Comparison of ENCODE assay signal across 8 cellular contexts in the genomic region with DNA sequence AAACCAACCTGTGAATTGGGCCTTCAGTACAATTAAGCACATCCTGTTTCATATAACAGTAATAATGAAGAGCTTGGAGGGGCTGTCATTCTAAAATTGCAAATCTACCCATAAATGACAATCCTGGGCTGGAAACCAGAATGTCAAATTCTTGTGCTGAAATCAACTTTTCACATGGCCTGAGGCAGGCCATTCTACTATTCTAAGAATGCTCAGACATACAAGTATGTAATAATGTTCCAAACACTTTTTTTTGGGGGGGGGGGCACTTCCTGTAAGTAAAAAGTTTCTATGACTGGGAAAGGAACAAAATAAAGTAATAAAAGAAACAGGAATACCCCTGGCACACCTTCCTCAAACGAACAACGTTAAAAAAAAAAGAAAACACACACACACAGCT. TPM values are rescaled to one million over a fixed set of nuclear protein-coding genes. Genes with fewer than 3 reads are reported as not detected.
DNase-seq lines count a peak whose midpoint lies in the region; ATAC-seq and TF ChIP-seq lines count a peak whose summit lies in the region.
"Had no signal": no experiment of that assay in that cellular context is flagged by ENCODE, and none has a peak within 500 bp of the region (broad histone marks: within the 10 kb centered on the region; RNA-seq: fewer than 3 reads in every experiment).

No MANE protein-coding gene starts in this region.

- no peak for TF ChIP-seq CTCF in HFFc6 (IDR thresholded peaks at IDR 0.05)

- H3K27ac ChIP-seq in iPS DF 6.9 (ENCODE audit: low read length), result no peak overlapping the region

- H3K4me3 Mint-ChIP-seq in HFFc6, result peak overlapping the region; percentile 100
- peak overlapping the region; percentile 99 for H3K4me3 Mint-ChIP-seq in activated T-helper 1 cell treated with anti-CD3 and anti-CD28 coated beads, Interleukin-12 subunit alpha, Interleukin-12 subunit beta, Interleukin-2, Interleukin-4 antibody, amounts not matched to agents 30 ng/mL and 10 ng/mL and 1 ng/mL, durations not matched to agents 14 hours and 24 hours and 36 hours
- H3K4me3 Mint-ChIP-seq in stimulated activated effector memory CD8-positive, alpha-beta T cell treated with anti-CD3 and anti-CD28 coated beads, Interleukin-12 subunit alpha, Interleukin-12 subunit beta, amount 100 ng/mL, for 72 hours, result peak overlapping the region; percentile 92

- intact Hi-C loops in activated T-helper 1 cell treated with anti-CD3 and anti-CD28 coated beads, Interleukin-12 subunit alpha, Interleukin-12 subunit beta, Interleukin-2, Interleukin-4 antibody, amounts not matched to agents 30 ng/mL and 10 ng/mL and 1 ng/mL, durations not matched to agents 14 hours and 24 hours and 36 hours (cut with micrococcal nuclease), result loop anchor here (5.0 to 10.0 kb wide), 3 partner anchors 731 to 1023 kb away; partner anchors contain the start of genes HNRNPA0 and UBE2D2

- peak overlapping the region; percentile 100 for H3K27ac Mint-ChIP-seq in HFFc6
- H3K27ac Mint-ChIP-seq in activated T-helper 1 cell treated with anti-CD3 and anti-CD28 coated beads, Interleukin-12 subunit alpha, Interleukin-12 subunit beta, Interleukin-2, Interleukin-4 antibody, amounts not matched to agents 30 ng/mL and 10 ng/mL and 1 ng/mL, durations not matched to agents 14 hours and 24 hours and 36 hours, result peak overlapping the region; percentile 100
- peak overlapping the region; percentile 99 for H3K27ac Mint-ChIP-seq in stimulated activated effector memory CD8-positive, alpha-beta T cell treated with anti-CD3 and anti-CD28 coated beads, Interleukin-12 subunit alpha, Interleukin-12 subunit beta, amount 100 ng/mL, for 72 hours

- no peaks in the 10 kb centered on the region; the same call in 1 of the 2 replicates for H3K36me3 ChIP-seq in iPS DF 6.9 (ENCODE audit: control insufficient read depth, insufficient read depth, low read length)

- no peaks in the 10 kb centered on the region for H3K27me3 ChIP-seq in iPS DF 6.9 (ENCODE audit: control insufficient read depth, insufficient read depth, low read length)

- H3K9me3 ChIP-seq in iPS DF 6.9 (ENCODE audit: control insufficient read depth, insufficient read depth, low read length), result no peaks in the 10 kb centered on the region

- no peaks in the 10 kb centered on the region for H3K4me1 ChIP-seq in iPS DF 6.9 (ENCODE audit: control insufficient read depth, insufficient read depth, low read length)

- no CpG with 5 or more reads among the region's 2 CpGs for WGBS in iPS DF 6.9 (ENCODE audit: insufficient coverage, insufficient read length)

- peaks cover 59% of the 10 kb centered on the region for H3K36me3 Mint-ChIP-seq in HFFc6 (ENCODE audit: low read depth)
- peaks cover 49% of the 10 kb centered on the region for H3K36me3 Mint-ChIP-seq in activated T-helper 1 cell treated with anti-CD3 and anti-CD28 coated beads, Interleukin-12 subunit alpha, Interleukin-12 subunit beta, Interleukin-2, Interleukin-4 antibody, amounts not matched to agents 30 ng/mL and 10 ng/mL and 1 ng/mL, durations not matched to agents 14 hours and 24 hours and 36 hours (ENCODE audit: low read depth)
- H3K36me3 Mint-ChIP-seq in stimulated activated effector memory CD8-positive, alpha-beta T cell treated with anti-CD3 and anti-CD28 coated beads, Interleukin-12 subunit alpha, Interleukin-12 subunit beta, amount 100 ng/mL, for 72 hours, result peaks cover 82% of the 10 kb centered on the region

- DNase-seq in HFFc6 (no peak), iPS DF 6.9 (ENCODE audit: low read depth, low spot score) (no peak), medulla oblongata (ENCODE audit: extremely low spot score) (no peak), NCI-H524 (lab: John Stamatoyannopoulos, UW) (no peak), COLO668 (lab: John Stamatoyannopoulos, UW; ENCODE audit: unreplicated experiment) (no peak)
- no peak for DNase-seq in activated T-helper 1 cell treated with anti-CD3 and anti-CD28 coated beads, Interleukin-12 subunit alpha, Interleukin-12 subunit beta, Interleukin-2, Interleukin-4 antibody, amounts not matched to agents 30 ng/mL and 10 ng/mL and 1 ng/mL, durations not matched to agents 14 hours and 24 hours and 36 hours (ENCODE audit: low spot score)
- DNase-seq in stimulated activated effector memory CD8-positive, alpha-beta T cell treated with anti-CD3 and anti-CD28 coated beads, Interleukin-12 subunit alpha, Interleukin-12 subunit beta, amount 100 ng/mL, for 72 hours (ENCODE audit: low spot score in 2 of 2), result no peak

- no peak for ATAC-seq in stimulated activated effector memory CD8-positive, alpha-beta T cell treated with anti-CD3 and anti-CD28 coated beads, Interleukin-12 subunit alpha, Interleukin-12 subunit beta, amount 100 ng/mL, for 72 hours
- ATAC-seq: activated CD4-positive, CD25-positive, alpha-beta regulatory T cell treated with anti-CD3 and anti-CD28 coated beads, Interleukin-2, amount 50 U/mL, for 24 hours had no signal

- peak overlapping the region; percentile 64; the same call in 1 of the 2 replicates for H3K4me3 ChIP-seq in iPS DF 6.9 (ENCODE audit: low read length)

- peaks cover 6% of the 10 kb centered on the region for H3K27me3 Mint-ChIP-seq in HFFc6 (ENCODE audit: insufficient read depth)
- H3K27me3 Mint-ChIP-seq in activated T-helper 1 cell treated with anti-CD3 and anti-CD28 coated beads, Interleukin-12 subunit alpha, Interleukin-12 subunit beta, Interleukin-2, Interleukin-4 antibody, amounts not matched to agents 30 ng/mL and 10 ng/mL and 1 ng/mL, durations not matched to agents 14 hours and 24 hours and 36 hours (ENCODE audit: insufficient read depth), result no peaks in the 10 kb centered on the region

- H3K4me1 Mint-ChIP-seq in HFFc6 (ENCODE audit: low read depth), result peaks cover 63% of the 10 kb centered on the region
- peaks cover 57% of the 10 kb centered on the region for H3K4me1 Mint-ChIP-seq in activated T-helper 1 cell treated with anti-CD3 and anti-CD28 coated beads, Interleukin-12 subunit alpha, Interleukin-12 subunit beta, Interleukin-2, Interleukin-4 antibody, amounts not matched to agents 30 ng/mL and 10 ng/mL and 1 ng/mL, durations not matched to agents 14 hours and 24 hours and 36 hours (ENCODE audit: low read depth)
- peaks cover 63% of the 10 kb centered on the region for H3K4me1 Mint-ChIP-seq in stimulated activated effector memory CD8-positive, alpha-beta T cell treated with anti-CD3 and anti-CD28 coated beads, Interleukin-12 subunit alpha, Interleukin-12 subunit beta, amount 100 ng/mL, for 72 hours

- H3K9me3 Mint-ChIP-seq in HFFc6, result peaks cover 4% of the 10 kb centered on the region; the same call in 1 of the 2 replicates
- no peaks in the 10 kb centered on the region for H3K9me3 Mint-ChIP-seq in activated T-helper 1 cell treated with anti-CD3 and anti-CD28 coated beads, Interleukin-12 subunit alpha, Interleukin-12 subunit beta, Interleukin-2, Interleukin-4 antibody, amounts not matched to agents 30 ng/mL and 10 ng/mL and 1 ng/mL, durations not matched to agents 14 hours and 24 hours and 36 hours
- H3K9me3 Mint-ChIP-seq in stimulated activated effector memory CD8-positive, alpha-beta T cell treated with anti-CD3 and anti-CD28 coated beads, Interleukin-12 subunit alpha, Interleukin-12 subunit beta, amount 100 ng/mL, for 72 hours, result no peaks in the 10 kb centered on the region

RNA-seq across cellular contexts. Expression of gene ETF1, which starts 1.5 kb away (rescaled TPM):
- 100 to 1,000 TPM; 133 to 153 (median 148) TPM for total RNA-seq in HFFc6 (2021; fragmentation: NEBNext Ultra II Directional; extraction: Animal tissue kit (Norgen Biotek cat#: 25700))
- 201 and 219 TPM in 2 replicates for total RNA-seq in activated T-helper 1 cell treated with anti-CD3 and anti-CD28 coated beads, Interleukin-12 subunit alpha, Interleukin-12 subunit beta, Interleukin-2, Interleukin-4 antibody, amounts not matched to agents 30 ng/mL and 10 ng/mL and 1 ng/mL, durations not matched to agents 14 hours and 24 hours and 36 hours

RNA-seq across cellular contexts. Expression of gene HSPA9, which starts 33.7 kb away (rescaled TPM):
- total RNA-seq in HFFc6 (2021; fragmentation: NEBNext Ultra II Directional; extraction: Animal tissue kit (Norgen Biotek cat#: 25700)), result 100 to 1,000 TPM; 193 to 236 (median 210) TPM
- 372 and 383 TPM in 2 replicates for total RNA-seq in activated T-helper 1 cell treated with anti-CD3 and anti-CD28 coated beads, Interleukin-12 subunit alpha, Interleukin-12 subunit beta, Interleukin-2, Interleukin-4 antibody, amounts not matched to agents 30 ng/mL and 10 ng/mL and 1 ng/mL, durations not matched to agents 14 hours and 24 hours and 36 hours
